1 cellular context compared by ENCODE assay signal in the genomic region with DNA sequence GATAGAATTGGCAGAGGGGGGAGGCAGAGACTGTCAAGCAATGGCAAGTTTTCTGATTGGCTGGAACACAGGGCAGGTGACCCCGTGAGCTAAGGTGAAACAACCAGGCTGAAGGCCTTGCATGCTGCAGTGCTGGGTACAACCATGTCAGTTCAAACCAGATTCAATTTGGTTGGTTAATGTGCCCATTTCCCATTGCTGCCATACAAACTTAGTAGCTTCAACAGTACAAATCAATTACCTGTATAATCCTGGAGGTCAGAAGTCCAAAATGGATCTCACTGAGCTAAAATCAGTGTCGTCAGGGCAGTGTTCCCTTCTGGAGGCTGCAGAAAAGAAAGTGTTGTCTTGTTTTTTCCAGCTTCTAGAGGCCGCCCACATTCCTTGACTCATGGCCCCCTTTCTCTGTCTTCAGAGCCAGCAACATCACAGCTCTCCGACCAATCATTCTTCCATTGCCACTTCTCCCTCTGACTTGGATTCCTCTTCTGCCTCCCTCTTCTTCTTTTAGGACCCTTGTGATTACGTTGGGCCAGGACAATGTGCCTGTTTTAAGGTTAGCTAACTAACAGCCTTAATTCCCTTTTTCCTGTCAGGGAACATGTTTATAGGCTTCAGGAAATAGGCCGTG.
TF ChIP-seq lines count a peak whose summit lies in the region.

No MANE protein-coding gene starts in this region.

TF ChIP-seq in IMR-90, 13 proteins besides CTCF, POLR2A, EP300 and RAD21 (continued from another document):
- TF ChIP-seq, protein P1, sequence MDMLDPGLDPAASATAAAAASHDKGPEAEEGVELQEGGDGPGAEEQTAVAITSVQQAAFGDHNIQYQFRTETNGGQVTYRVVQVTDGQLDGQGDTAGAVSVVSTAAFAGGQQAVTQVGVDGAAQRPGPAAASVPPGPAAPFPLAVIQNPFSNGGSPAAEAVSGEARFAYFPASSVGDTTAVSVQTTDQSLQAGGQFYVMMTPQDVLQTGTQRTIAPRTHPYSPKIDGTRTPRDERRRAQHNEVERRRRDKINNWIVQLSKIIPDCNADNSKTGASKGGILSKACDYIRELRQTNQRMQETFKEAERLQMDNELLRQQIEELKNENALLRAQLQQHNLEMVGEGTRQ (IDR thresholded peaks at IDR 0.05; ENCODE audit: low read depth, low read length): no peak
- no peak for TF ChIP-seq FOS (IDR thresholded peaks at IDR 0.05; ENCODE audit: low read depth, low read length)
- TF ChIP-seq NFE2L2 (IDR thresholded peaks at IDR 0.05; ENCODE audit: low read depth, low read length): no peak
- no peak for TF ChIP-seq BHLHE40 (IDR thresholded peaks at IDR 0.05; ENCODE audit: low read depth, low read length)
